Comparison of ENCODE assay signal across 12 cellular contexts in the genomic region with DNA sequence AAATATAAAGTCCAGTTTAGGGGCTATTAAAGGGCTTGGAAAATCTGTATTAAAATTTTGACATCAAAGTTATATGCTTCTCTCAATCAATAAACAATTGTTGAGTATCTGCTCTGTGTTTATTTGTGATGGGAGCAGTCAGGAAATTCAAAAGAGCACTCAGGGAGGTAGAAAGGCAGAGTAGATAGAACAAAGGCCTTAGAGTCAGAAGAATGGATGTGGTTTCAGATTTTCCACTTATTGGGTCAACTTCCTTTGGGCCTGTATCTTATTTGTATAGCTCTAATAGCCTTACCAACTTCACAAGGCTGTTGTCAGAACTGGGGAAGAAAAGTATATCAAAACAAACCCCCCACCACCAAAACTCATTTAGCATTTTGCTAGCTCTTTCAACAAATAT.
DNase-seq lines count a peak whose midpoint lies in the region; ATAC-seq, FAIRE-seq and TF ChIP-seq lines count a peak whose summit lies in the region.
"Had no signal": no experiment of that assay in that cellular context is flagged by ENCODE, and none has a peak within 500 bp of the region (broad histone marks: within the 10 kb centered on the region; RNA-seq: fewer than 3 reads in every experiment).

No MANE protein-coding gene starts in this region.

- H3K14ac ChIP-seq in IMR-90 (replicated peaks; ENCODE audit: low read depth, low read length) (no peak overlapping the region), neuronal stem cell (ENCODE audit: low read length) (no peak overlapping the region)

- no peak overlapping the region for H3K56ac ChIP-seq in IMR-90 (ENCODE audit: extremely low read depth, insufficient read depth, low read length)

- H2AFZ ChIP-seq in IMR-90 (replicated peaks; ENCODE audit: low read length, poor library complexity), result no peak overlapping the region
- peak overlapping the region; percentile 14 for H2AFZ ChIP-seq in neuronal stem cell (ENCODE audit: low read length)

- CTCF ChIA-PET in IMR-90 (lab: Yijun Ruan, JAX), result no interaction called here

- BruUV-seq in IMR-90 (replicated peaks; lab: Mats Ljungman, UMichigan), result no TSS peak

- peaks cover 1% of the 10 kb centered on the region for H3K4me1 Mint-ChIP-seq in progenitor cell of endocrine pancreas (ENCODE audit: low read depth)

- H3K27me3 ChIP-seq in BLaER1, result no peaks in the 10 kb centered on the region
- H3K27me3 ChIP-seq in IMR-90 (ENCODE audit: control insufficient read depth, insufficient read depth, low read length), result no peaks in the 10 kb centered on the region
- no peaks in the 10 kb centered on the region for H3K27me3 ChIP-seq in brain microvascular endothelial cell (replicated peaks)
- no peaks in the 10 kb centered on the region for H3K27me3 ChIP-seq in neuronal stem cell (ENCODE audit: control insufficient read depth in 3 of 3, insufficient read depth in 3 of 3, low read depth in 1 of 3, low read length in 3 of 3)
- H3K27me3 ChIP-seq: Peyer's patch had no signal

- peak overlapping the region; percentile 64; the same call in 1 of the 2 replicates for H2BK20ac ChIP-seq in IMR-90 (ENCODE audit: low read depth, low read length)

- no peak for TF ChIP-seq CTCF in IMR-90 (conservative IDR thresholded peaks at IDR 0.05; ENCODE audit: low read depth, low read length)
- TF ChIP-seq CTCF in brain microvascular endothelial cell (IDR thresholded peaks at IDR 0.05; ENCODE audit: low read depth, low read length, missing control alignments), result no peak
- no peak for TF ChIP-seq CTCF in progenitor cell of endocrine pancreas (IDR thresholded peaks at IDR 0.05; ENCODE audit: unreplicated experiment)

- H3K27ac ChIP-seq in BLaER1 (no peak overlapping the region), IMR-90 (ENCODE audit: insufficient read depth, low read length) (no peak overlapping the region), brain microvascular endothelial cell (peak overlapping the region; percentile 47), neuronal stem cell (replicated peaks; ENCODE audit: low read length) (no peak overlapping the region)
- H3K27ac ChIP-seq: Peyer's patch had no signal

- H3K18ac ChIP-seq in IMR-90 (ENCODE audit: low read depth, low read length) (peak overlapping the region; percentile 7; the same call in 1 of the 2 replicates), neuronal stem cell (ENCODE audit: low read length) (no peak overlapping the region)

- dilution Hi-C loops in IMR-90 (cut with HindIII; ENCODE audit: low sequenced_read_pairs, unreplicated experiment), result no loop called here

- in situ Hi-C loops in IMR-90 (cut with MboI; ENCODE audit: low sequenced_read_pairs), result loop anchor here (25.0 kb wide), 1 partner anchor 251 kb away; no protein-coding TSS in a partner anchor
- in situ Hi-C loops in brain microvascular endothelial cell (cut with HindIII; ENCODE audit: low pct_ligation_motif_present, low sequenced_read_pairs), result no loop called here

- no peaks in the 10 kb centered on the region for H3K36me3 ChIP-seq in BLaER1
- no peaks in the 10 kb centered on the region for H3K36me3 ChIP-seq in IMR-90 (ENCODE audit: control insufficient read depth, insufficient read depth, low read length)
- H3K36me3 ChIP-seq in brain microvascular endothelial cell (replicated peaks), result no peaks in the 10 kb centered on the region
- no peaks in the 10 kb centered on the region for H3K36me3 ChIP-seq in neuronal stem cell (replicated peaks in 1 of 2; ENCODE audit: control insufficient read depth in 2 of 2, insufficient read depth in 2 of 2, low read length in 2 of 2)
- H3K36me3 ChIP-seq: HAP-1, Peyer's patch had no signal

- H3K4me3 ChIP-seq in BLaER1, result no peak overlapping the region
- H3K4me3 ChIP-seq in IMR-90 (ENCODE audit: insufficient read depth, low read depth, low read length), result no peak overlapping the region
- no peak overlapping the region for H3K4me3 ChIP-seq in brain microvascular endothelial cell (ENCODE audit: low read depth, low read length)
- H3K4me3 ChIP-seq in neuronal stem cell (ENCODE audit: low read length in 2 of 2), result no peak overlapping the region
- H3K4me3 ChIP-seq: HAP-1, Peyer's patch had no signal

- no peak overlapping the region for H4K8ac ChIP-seq in IMR-90 (ENCODE audit: low read depth in 2 of 2, low read length in 2 of 2)
- no peak overlapping the region for H4K8ac ChIP-seq in neuronal stem cell (ENCODE audit: low read depth, low read length)

- H2BK120ac ChIP-seq in IMR-90 (ENCODE audit: low read depth, low read length) (peak overlapping the region; percentile 50), neuronal stem cell (ENCODE audit: low read depth, low read length) (no peak overlapping the region)

- H2AK5ac ChIP-seq in IMR-90 (ENCODE audit: low read depth, low read length) (no peak overlapping the region), neuronal stem cell (ENCODE audit: low read depth, low read length) (no peak overlapping the region)

- H3K4me3 Mint-ChIP-seq in progenitor cell of endocrine pancreas (ENCODE audit: low read depth), result no peak overlapping the region

- no peaks in the 10 kb centered on the region for H4K20me1 ChIP-seq in BLaER1
- H4K20me1 ChIP-seq in IMR-90 (ENCODE audit: insufficient read depth, low read length), result no peaks in the 10 kb centered on the region

- H3K9me1 ChIP-seq in IMR-90 (ENCODE audit: insufficient read depth, low read length), result no peaks in the 10 kb centered on the region

- H3K9me3 ChIP-seq in BLaER1 (no peaks in the 10 kb centered on the region), IMR-90 (ENCODE audit: control insufficient read depth, insufficient read depth, low read length) (no peaks in the 10 kb centered on the region), neuronal stem cell (replicated peaks in 1 of 2; ENCODE audit: control insufficient read depth in 2 of 2, insufficient read depth in 1 of 2, low read depth in 1 of 2, low read length in 2 of 2) (peaks cover 0 to 2% of the 10 kb centered on the region in 2 donors)
- H3K9me3 ChIP-seq: HAP-1, Peyer's patch had no signal

- no peak for TF ChIP-seq RAD21 in IMR-90 (IDR thresholded peaks at IDR 0.05; ENCODE audit: low read length)

- TF ChIP-seq POLR2A in IMR-90 (IDR thresholded peaks at IDR 0.05; ENCODE audit: low read depth, low read length), result no peak
- no peak for TF ChIP-seq POLR2A in GM12892 (IDR thresholded peaks at IDR 0.05; ENCODE audit: low read depth, low read length)

- H3K9ac ChIP-seq in BLaER1 (no peak overlapping the region), IMR-90 (ENCODE audit: low read depth, low read length) (no peak overlapping the region), neuronal stem cell (ENCODE audit: low read depth, low read length, poor library complexity) (no peak overlapping the region)

- no peak overlapping the region for H4K91ac ChIP-seq in IMR-90 (ENCODE audit: insufficient read depth, low read depth, low read length)
- H4K91ac ChIP-seq in neuronal stem cell (ENCODE audit: low read depth, low read length, poor library complexity), result no peak overlapping the region

- H3K27me3 Mint-ChIP-seq in progenitor cell of endocrine pancreas, result no peaks in the 10 kb centered on the region

- H3K4me2 ChIP-seq in BLaER1 (peak overlapping the region; percentile 18; the same call in 1 of the 2 replicates), IMR-90 (ENCODE audit: low read depth, low read length) (no peak overlapping the region), neuronal stem cell (ENCODE audit: insufficient read depth, low read length, poor library complexity, severe bottlenecking) (no peak overlapping the region)

- H2BK5ac ChIP-seq in IMR-90 (ENCODE audit: low read depth, low read length, poor library complexity, severe bottlenecking) (peak overlapping the region; percentile 44), neuronal stem cell (ENCODE audit: low read length) (no peak overlapping the region)

- DNase-seq in IMR-90 (no peak), brain microvascular endothelial cell (no peak), neuronal stem cell (ENCODE audit: low spot score) (no peak), progenitor cell of endocrine pancreas (ENCODE audit: low spot score, unreplicated experiment) (no peak), GM12892 (ENCODE audit: insufficient read length) (no peak)
- DNase-seq: NCI-H1417 treated with DMSO at 0.1 percent for 48 hours, NCI-H2081, Peyer's patch, SHP77 had no signal

- H3K79me1 ChIP-seq in IMR-90 (ENCODE audit: low read depth in 1 of 2, low read length in 2 of 2), result 0 out of 4 replicates have a peak, but pooled peaks cover 0 to 3% of the 10 kb centered on the region in 2 experiments
- H3K79me1 ChIP-seq in neuronal stem cell (ENCODE audit: low read depth, low read length), result no peaks in the 10 kb centered on the region

- H3K27ac Mint-ChIP-seq in progenitor cell of endocrine pancreas, result no peak overlapping the region

- peaks cover 2% of the 10 kb centered on the region for H3K9me3 Mint-ChIP-seq in progenitor cell of endocrine pancreas (ENCODE audit: low read depth)

- H4K5ac ChIP-seq in IMR-90 (ENCODE audit: low read depth, low read length), result no peak overlapping the region

- peaks cover 30% of the 10 kb centered on the region for H3K4me1 ChIP-seq in BLaER1
- peaks cover 10% of the 10 kb centered on the region; the same call in 1 of the 2 replicates for H3K4me1 ChIP-seq in IMR-90 (ENCODE audit: control insufficient read depth, insufficient read depth, low read length)
- peaks cover 0 to 9% of the 10 kb centered on the region in 2 donors for H3K4me1 ChIP-seq in neuronal stem cell (ENCODE audit: control insufficient read depth in 2 of 2, insufficient read depth in 1 of 2, low read depth in 1 of 2, low read length in 2 of 2)
- H3K4me1 ChIP-seq: HAP-1 had no signal

- H2AK9ac ChIP-seq in IMR-90 (replicated peaks; ENCODE audit: low read depth, low read length, poor library complexity), result no peak overlapping the region

- no peak overlapping the region for H3K23ac ChIP-seq in IMR-90 (ENCODE audit: low read depth, low read length)
- H3K23ac ChIP-seq in neuronal stem cell (ENCODE audit: low read depth, low read length, poor library complexity), result no peak overlapping the region

- no peak for ATAC-seq in IMR-90 (ENCODE audit: low read depth)
- ATAC-seq in GM21529 (IDR thresholded peaks at IDR 0.05; ENCODE audit: unreplicated experiment), result no peak

- no peaks in the 10 kb centered on the region for H3K36me3 Mint-ChIP-seq in progenitor cell of endocrine pancreas (ENCODE audit: insufficient read depth)

- H3K4ac ChIP-seq in IMR-90 (ENCODE audit: low read depth, low read length), result peak overlapping the region; percentile 25; the same call in 1 of the 2 replicates
- no peak overlapping the region for H3K4ac ChIP-seq in neuronal stem cell (ENCODE audit: low read length)

- POLR2A ChIA-PET in IMR-90 (lab: Charles Lee; ENCODE audit: unreplicated experiment), result no interaction called here

- intact Hi-C loops in IMR-90 (cut with micrococcal nuclease), result no loop called here

- H2BK12ac ChIP-seq in neuronal stem cell (ENCODE audit: low read length), result no peak overlapping the region

- FAIRE-seq in GM12892 (lab: Jason Lieb, UNC), result no peak

- H2BK15ac ChIP-seq in IMR-90 (ENCODE audit: low read depth, low read length) (peak overlapping the region; percentile 27; the same call in 1 of the 3 replicates), neuronal stem cell (ENCODE audit: low read length) (no peak overlapping the region)

TF ChIP-seq in IMR-90, 13 proteins besides CTCF, POLR2A, EP300 and RAD21 (continues in another document):
- TF ChIP-seq MXI1 (IDR thresholded peaks at IDR 0.05; ENCODE audit: borderline replicate concordance, low read depth, low read length) (no peak), RFX5 (IDR thresholded peaks at IDR 0.05; ENCODE audit: low read depth, low read length) (no peak), SMC3 (IDR thresholded peaks at IDR 0.05; ENCODE audit: low read depth, low read length) (no peak), NFE2L2 (IDR thresholded peaks at IDR 0.05; ENCODE audit: low read depth, low read length) (no peak)
